Comparison of ENCODE assay signal across 1 cellular context in the genomic region with DNA sequence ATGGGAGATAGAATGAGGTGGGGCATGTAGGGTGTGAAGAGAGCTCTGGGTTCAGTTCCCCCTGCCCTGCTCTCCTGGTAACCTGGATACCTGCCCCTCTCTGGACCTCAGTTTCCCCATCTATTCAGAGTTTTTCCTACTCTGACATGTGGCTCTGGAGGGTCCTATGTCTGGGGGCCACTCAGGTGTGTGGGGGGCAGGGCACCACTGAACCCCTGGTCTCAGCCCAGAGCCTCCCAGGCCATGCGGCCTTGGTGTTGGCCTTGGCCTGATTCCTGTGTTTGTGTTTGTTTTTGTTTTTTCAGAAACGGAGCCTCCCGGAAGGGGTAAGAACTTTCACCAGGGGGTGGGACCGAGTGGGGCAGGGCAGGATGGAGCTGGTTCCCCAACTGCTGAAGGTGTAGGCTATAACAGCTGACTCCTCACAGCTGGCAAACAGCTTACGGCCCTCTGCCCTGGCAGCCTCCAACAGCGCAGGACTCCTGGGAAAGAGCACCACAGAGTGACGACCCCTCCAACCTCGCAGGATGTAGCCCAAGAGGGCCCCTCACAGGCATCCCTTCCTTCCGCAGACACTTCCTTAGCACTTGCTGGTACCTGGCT.
TF ChIP-seq lines count a peak whose summit lies in the region.

No MANE protein-coding gene starts in this region.

TF ChIP-seq in HepG2, 621 proteins besides CTCF, POLR2A, EP300 and RAD21 (continued from another document and continues in another):
- TF ChIP-seq, protein P1, sequence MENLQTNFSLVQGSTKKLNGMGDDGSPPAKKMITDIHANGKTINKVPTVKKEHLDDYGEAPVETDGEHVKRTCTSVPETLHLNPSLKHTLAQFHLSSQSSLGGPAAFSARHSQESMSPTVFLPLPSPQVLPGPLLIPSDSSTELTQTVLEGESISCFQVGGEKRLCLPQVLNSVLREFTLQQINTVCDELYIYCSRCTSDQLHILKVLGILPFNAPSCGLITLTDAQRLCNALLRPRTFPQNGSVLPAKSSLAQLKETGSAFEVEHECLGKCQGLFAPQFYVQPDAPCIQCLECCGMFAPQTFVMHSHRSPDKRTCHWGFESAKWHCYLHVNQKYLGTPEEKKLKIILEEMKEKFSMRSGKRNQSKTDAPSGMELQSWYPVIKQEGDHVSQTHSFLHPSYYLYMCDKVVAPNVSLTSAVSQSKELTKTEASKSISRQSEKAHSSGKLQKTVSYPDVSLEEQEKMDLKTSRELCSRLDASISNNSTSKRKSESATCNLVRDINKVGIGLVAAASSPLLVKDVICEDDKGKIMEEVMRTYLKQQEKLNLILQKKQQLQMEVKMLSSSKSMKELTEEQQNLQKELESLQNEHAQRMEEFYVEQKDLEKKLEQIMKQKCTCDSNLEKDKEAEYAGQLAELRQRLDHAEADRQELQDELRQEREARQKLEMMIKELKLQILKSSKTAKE (CRISPR knock-in tag; IDR thresholded peaks at IDR 0.05; ENCODE audit: borderline replicate concordance), result peak; percentile 90
- TF ChIP-seq ZNF7 (CRISPR knock-in tag; IDR thresholded peaks at IDR 0.05) (no peak), AGO2 (optimal IDR thresholded peaks at IDR 0.05; ENCODE audit: low read depth, low read length) (no peak), ZNF17 (CRISPR knock-in tag; IDR thresholded peaks at IDR 0.05) (no peak), ZNF34 (CRISPR knock-in tag; IDR thresholded peaks at IDR 0.05; ENCODE audit: borderline replicate concordance) (no peak), ZNF441 (CRISPR knock-in tag; IDR thresholded peaks at IDR 0.05; ENCODE audit: borderline replicate concordance) (0 out of 2 replicates have a peak, but pooled peaks have one; percentile 42), SP4 (CRISPR knock-in tag; IDR thresholded peaks at IDR 0.05) (no peak), RXRA (CRISPR knock-in tag; IDR thresholded peaks at IDR 0.05) (peak; percentile 83; the same call in 1 of the 2 replicates), FOXK1 (CRISPR knock-in tag; IDR thresholded peaks at IDR 0.05; ENCODE audit: borderline replicate concordance, low read depth) (peak; percentile 91), MAZ (IDR thresholded peaks at IDR 0.05; ENCODE audit: borderline replicate concordance, low read depth, low read length) (0 out of 2 replicates have a peak, but pooled peaks have one; percentile 13), MAZ (CRISPR knock-in tag; IDR thresholded peaks at IDR 0.05; ENCODE audit: low read depth) (peak; percentile 41; the same call in 1 of the 2 replicates), ZNF546 (CRISPR knock-in tag; conservative IDR thresholded peaks at IDR 0.05) (no peak; the same call in 1 of the 2 replicates), ASH2L (IDR thresholded peaks at IDR 0.05; ENCODE audit: insufficient read length, low read depth, low read length) (peak; percentile 27), SAFB2 (CRISPR knock-in tag; IDR thresholded peaks at IDR 0.05; ENCODE audit: borderline replicate concordance, low read depth) (no peak), NONO (IDR thresholded peaks at IDR 0.05) (no peak), NONO (CRISPR knock-in tag; conservative IDR thresholded peaks at IDR 0.05) (no peak), CSRNP1 (CRISPR knock-in tag; IDR thresholded peaks at IDR 0.05) (no peak), ZNF841 (CRISPR knock-in tag; IDR thresholded peaks at IDR 0.05; ENCODE audit: borderline replicate concordance) (no peak), ZNF343 (CRISPR knock-in tag; IDR thresholded peaks at IDR 0.05) (0 out of 2 replicates have a peak, but pooled peaks have one; percentile 55), JDP2 (CRISPR knock-in tag; IDR thresholded peaks at IDR 0.05; ENCODE audit: borderline replicate concordance) (no peak), PHF21A (CRISPR knock-in tag; IDR thresholded peaks at IDR 0.05) (peak; percentile 80; the same call in 1 of the 2 replicates), ZNF557 (CRISPR knock-in tag; IDR thresholded peaks at IDR 0.05) (no peak), SETDB1 (CRISPR knock-in tag; IDR thresholded peaks at IDR 0.05; ENCODE audit: borderline replicate concordance) (no peak), CBX2 (IDR thresholded peaks at IDR 0.05; ENCODE audit: low read depth, low read length) (no peak), CBX2 (CRISPR knock-in tag; IDR thresholded peaks at IDR 0.05; ENCODE audit: low read depth) (no peak), PHB2 (IDR thresholded peaks at IDR 0.05; ENCODE audit: partially characterized antibody) (no peak), ZNF780A (CRISPR knock-in tag; IDR thresholded peaks at IDR 0.05) (no peak), ZNF282 (IDR thresholded peaks at IDR 0.05; ENCODE audit: partially characterized antibody) (no peak), DNMT1 (CRISPR knock-in tag; IDR thresholded peaks at IDR 0.05) (no peak), KMT2A (CRISPR knock-in tag; IDR thresholded peaks at IDR 0.05) (no peak), SRSF1 (optimal IDR thresholded peaks at IDR 0.05; ENCODE audit: low read depth, low read length) (no peak), MED1 (CRISPR knock-in tag; IDR thresholded peaks at IDR 0.05) (peak; percentile 95), JARID2 (CRISPR knock-in tag; IDR thresholded peaks at IDR 0.05; ENCODE audit: insufficient replicate concordance) (no peak), ZNF430 (CRISPR knock-in tag; IDR thresholded peaks at IDR 0.05) (no peak; the same call in 1 of the 2 replicates), ZMAT5 (CRISPR knock-in tag; IDR thresholded peaks at IDR 0.05; ENCODE audit: borderline replicate concordance, low read depth) (no peak), EED (CRISPR knock-in tag; IDR thresholded peaks at IDR 0.05) (no peak), CEBPB (IDR thresholded peaks at IDR 0.05; ENCODE audit: borderline replicate concordance, low read depth, low read length) (no peak), KAT2B (IDR thresholded peaks at IDR 0.05; ENCODE audit: borderline replicate concordance, low read depth, low read length) (no peak), ZNF709 (CRISPR knock-in tag; IDR thresholded peaks at IDR 0.05) (peak; percentile 67), JUND (CRISPR knock-in tag; IDR thresholded peaks at IDR 0.05) (no peak), RNF2 (conservative IDR thresholded peaks at IDR 0.05; ENCODE audit: low read depth) (no peak), LCORL (IDR thresholded peaks at IDR 0.05) (no peak), LCORL (CRISPR knock-in tag; IDR thresholded peaks at IDR 0.05) (peak; percentile 72), ZNF224 (CRISPR knock-in tag; IDR thresholded peaks at IDR 0.05) (no peak), SIN3B (IDR thresholded peaks at IDR 0.05; ENCODE audit: low read length) (no peak), HDAC1 (CRISPR knock-in tag; IDR thresholded peaks at IDR 0.05) (peak; percentile 50), ZSCAN22 (CRISPR knock-in tag; IDR thresholded peaks at IDR 0.05) (no peak), ZNF569 (CRISPR knock-in tag; IDR thresholded peaks at IDR 0.05; ENCODE audit: borderline replicate concordance) (0 out of 2 replicates have a peak, but pooled peaks have one; percentile 9), HNRNPLL (IDR thresholded peaks at IDR 0.05; ENCODE audit: low read depth, low read length, poor library complexity, severe bottlenecking) (no peak), HOXA3 (CRISPR knock-in tag; IDR thresholded peaks at IDR 0.05) (0 out of 2 replicates have a peak, but pooled peaks have one; percentile 20)
- TF ChIP-seq, protein P2, sequence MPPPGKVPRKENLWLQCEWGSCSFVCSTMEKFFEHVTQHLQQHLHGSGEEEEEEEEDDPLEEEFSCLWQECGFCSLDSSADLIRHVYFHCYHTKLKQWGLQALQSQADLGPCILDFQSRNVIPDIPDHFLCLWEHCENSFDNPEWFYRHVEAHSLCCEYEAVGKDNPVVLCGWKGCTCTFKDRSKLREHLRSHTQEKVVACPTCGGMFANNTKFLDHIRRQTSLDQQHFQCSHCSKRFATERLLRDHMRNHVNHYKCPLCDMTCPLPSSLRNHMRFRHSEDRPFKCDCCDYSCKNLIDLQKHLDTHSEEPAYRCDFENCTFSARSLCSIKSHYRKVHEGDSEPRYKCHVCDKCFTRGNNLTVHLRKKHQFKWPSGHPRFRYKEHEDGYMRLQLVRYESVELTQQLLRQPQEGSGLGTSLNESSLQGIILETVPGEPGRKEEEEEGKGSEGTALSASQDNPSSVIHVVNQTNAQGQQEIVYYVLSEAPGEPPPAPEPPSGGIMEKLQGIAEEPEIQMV (CRISPR knock-in tag; IDR thresholded peaks at IDR 0.05; ENCODE audit: low read depth), result no peak
- TF ChIP-seq, protein P3, sequence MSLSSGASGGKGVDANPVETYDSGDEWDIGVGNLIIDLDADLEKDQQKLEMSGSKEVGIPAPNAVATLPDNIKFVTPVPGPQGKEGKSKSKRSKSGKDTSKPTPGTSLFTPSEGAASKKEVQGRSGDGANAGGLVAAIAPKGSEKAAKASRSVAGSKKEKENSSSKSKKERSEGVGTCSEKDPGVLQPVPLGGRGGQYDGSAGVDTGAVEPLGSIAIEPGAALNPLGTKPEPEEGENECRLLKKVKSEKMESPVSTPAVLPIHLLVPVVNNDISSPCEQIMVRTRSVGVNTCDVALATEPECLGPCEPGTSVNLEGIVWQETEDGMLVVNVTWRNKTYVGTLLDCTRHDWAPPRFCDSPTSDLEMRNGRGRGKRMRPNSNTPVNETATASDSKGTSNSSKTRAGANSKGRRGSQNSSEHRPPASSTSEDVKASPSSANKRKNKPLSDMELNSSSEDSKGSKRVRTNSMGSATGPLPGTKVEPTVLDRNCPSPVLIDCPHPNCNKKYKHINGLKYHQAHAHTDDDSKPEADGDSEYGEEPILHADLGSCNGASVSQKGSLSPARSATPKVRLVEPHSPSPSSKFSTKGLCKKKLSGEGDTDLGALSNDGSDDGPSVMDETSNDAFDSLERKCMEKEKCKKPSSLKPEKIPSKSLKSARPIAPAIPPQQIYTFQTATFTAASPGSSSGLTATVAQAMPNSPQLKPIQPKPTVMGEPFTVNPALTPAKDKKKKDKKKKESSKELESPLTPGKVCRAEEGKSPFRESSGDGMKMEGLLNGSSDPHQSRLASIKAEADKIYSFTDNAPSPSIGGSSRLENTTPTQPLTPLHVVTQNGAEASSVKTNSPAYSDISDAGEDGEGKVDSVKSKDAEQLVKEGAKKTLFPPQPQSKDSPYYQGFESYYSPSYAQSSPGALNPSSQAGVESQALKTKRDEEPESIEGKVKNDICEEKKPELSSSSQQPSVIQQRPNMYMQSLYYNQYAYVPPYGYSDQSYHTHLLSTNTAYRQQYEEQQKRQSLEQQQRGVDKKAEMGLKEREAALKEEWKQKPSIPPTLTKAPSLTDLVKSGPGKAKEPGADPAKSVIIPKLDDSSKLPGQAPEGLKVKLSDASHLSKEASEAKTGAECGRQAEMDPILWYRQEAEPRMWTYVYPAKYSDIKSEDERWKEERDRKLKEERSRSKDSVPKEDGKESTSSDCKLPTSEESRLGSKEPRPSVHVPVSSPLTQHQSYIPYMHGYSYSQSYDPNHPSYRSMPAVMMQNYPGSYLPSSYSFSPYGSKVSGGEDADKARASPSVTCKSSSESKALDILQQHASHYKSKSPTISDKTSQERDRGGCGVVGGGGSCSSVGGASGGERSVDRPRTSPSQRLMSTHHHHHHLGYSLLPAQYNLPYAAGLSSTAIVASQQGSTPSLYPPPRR (CRISPR knock-in tag; IDR thresholded peaks at IDR 0.05; ENCODE audit: borderline replicate concordance), result peak; percentile 82; the same call in 1 of the 2 replicates
- TF ChIP-seq, protein P4, sequence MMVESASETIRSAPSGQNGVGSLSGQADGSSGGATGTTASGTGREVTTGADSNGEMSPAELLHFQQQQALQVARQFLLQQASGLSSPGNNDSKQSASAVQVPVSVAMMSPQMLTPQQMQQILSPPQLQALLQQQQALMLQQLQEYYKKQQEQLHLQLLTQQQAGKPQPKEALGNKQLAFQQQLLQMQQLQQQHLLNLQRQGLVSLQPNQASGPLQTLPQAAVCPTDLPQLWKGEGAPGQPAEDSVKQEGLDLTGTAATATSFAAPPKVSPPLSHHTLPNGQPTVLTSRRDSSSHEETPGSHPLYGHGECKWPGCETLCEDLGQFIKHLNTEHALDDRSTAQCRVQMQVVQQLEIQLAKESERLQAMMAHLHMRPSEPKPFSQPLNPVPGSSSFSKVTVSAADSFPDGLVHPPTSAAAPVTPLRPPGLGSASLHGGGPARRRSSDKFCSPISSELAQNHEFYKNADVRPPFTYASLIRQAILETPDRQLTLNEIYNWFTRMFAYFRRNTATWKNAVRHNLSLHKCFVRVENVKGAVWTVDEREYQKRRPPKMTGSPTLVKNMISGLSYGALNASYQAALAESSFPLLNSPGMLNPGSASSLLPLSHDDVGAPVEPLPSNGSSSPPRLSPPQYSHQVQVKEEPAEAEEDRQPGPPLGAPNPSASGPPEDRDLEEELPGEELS (CRISPR knock-in tag; IDR thresholded peaks at IDR 0.05), result peak; percentile 95
- TF ChIP-seq, protein P5, sequence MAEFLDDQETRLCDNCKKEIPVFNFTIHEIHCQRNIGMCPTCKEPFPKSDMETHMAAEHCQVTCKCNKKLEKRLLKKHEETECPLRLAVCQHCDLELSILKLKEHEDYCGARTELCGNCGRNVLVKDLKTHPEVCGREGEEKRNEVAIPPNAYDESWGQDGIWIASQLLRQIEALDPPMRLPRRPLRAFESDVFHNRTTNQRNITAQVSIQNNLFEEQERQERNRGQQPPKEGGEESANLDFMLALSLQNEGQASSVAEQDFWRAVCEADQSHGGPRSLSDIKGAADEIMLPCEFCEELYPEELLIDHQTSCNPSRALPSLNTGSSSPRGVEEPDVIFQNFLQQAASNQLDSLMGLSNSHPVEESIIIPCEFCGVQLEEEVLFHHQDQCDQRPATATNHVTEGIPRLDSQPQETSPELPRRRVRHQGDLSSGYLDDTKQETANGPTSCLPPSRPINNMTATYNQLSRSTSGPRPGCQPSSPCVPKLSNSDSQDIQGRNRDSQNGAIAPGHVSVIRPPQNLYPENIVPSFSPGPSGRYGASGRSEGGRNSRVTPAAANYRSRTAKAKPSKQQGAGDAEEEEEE (CRISPR knock-in tag; IDR thresholded peaks at IDR 0.05; ENCODE audit: borderline replicate concordance), result no peak
